ENCODE assay signal across 14 cellular contexts in the genomic region with DNA sequence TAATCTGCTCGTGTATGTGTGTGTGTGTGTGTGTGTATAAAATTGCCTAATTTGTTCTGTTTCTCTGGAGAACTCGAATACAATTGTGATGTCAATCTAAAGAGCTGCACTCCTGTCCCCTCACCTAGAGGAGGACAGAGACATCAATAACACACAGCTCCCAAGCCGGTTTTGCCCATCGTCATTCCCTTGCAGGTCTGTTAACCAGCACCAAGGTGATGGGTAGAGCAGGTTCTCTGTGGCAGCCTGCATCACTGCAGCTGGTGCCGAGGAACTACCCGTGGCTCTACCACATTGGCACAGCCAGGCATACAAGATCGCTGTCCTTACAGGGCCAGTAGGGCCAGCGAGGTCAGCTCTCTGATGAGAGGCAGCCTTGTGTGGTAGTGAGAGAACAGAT. TPM values are rescaled to one million over a fixed set of nuclear protein-coding genes. Genes with fewer than 3 reads are reported as not detected.
DNase-seq lines count a peak whose midpoint lies in the region; ATAC-seq and TF ChIP-seq lines count a peak whose summit lies in the region.
"Had no signal": no experiment of that assay in that cellular context is flagged by ENCODE, and none has a peak within 500 bp of the region (broad histone marks: within the 10 kb centered on the region; RNA-seq: fewer than 3 reads in every experiment).

No MANE protein-coding gene starts in this region.

- peaks cover 71% of the 10 kb centered on the region for H3K4me1 Mint-ChIP-seq in activated T-helper 1 cell treated with anti-CD3 and anti-CD28 coated beads, Interleukin-12 subunit alpha, Interleukin-12 subunit beta, Interleukin-2, Interleukin-4 antibody, amounts not matched to agents 30 ng/mL and 10 ng/mL and 1 ng/mL, durations not matched to agents 14 hours and 24 hours and 36 hours (ENCODE audit: low read depth)

- peak overlapping the region; percentile 66 to 96 for H2BK12ac ChIP-seq in mesenchymal stem cell (ENCODE audit: low read length in 2 of 2)

- H4K8ac ChIP-seq in mesenchymal stem cell (ENCODE audit: low read length), result peak overlapping the region; percentile 56

- H3K27ac Mint-ChIP-seq in activated T-helper 1 cell treated with anti-CD3 and anti-CD28 coated beads, Interleukin-12 subunit alpha, Interleukin-12 subunit beta, Interleukin-2, Interleukin-4 antibody, amounts not matched to agents 30 ng/mL and 10 ng/mL and 1 ng/mL, durations not matched to agents 14 hours and 24 hours and 36 hours, result peak overlapping the region; percentile 97
- H3K27ac Mint-ChIP-seq: GM23338 had no signal

- H4K91ac ChIP-seq in mesenchymal stem cell (ENCODE audit: low read length), result peak overlapping the region; percentile 93

- ATAC-seq in heart left ventricle, result no peak
- ATAC-seq: GM23338 had no signal

- H3K27me3 Mint-ChIP-seq in activated T-helper 1 cell treated with anti-CD3 and anti-CD28 coated beads, Interleukin-12 subunit alpha, Interleukin-12 subunit beta, Interleukin-2, Interleukin-4 antibody, amounts not matched to agents 30 ng/mL and 10 ng/mL and 1 ng/mL, durations not matched to agents 14 hours and 24 hours and 36 hours (ENCODE audit: insufficient read depth), result peaks cover 4% of the 10 kb centered on the region

- no peaks in the 10 kb centered on the region for H3K79me1 ChIP-seq in mesenchymal stem cell (replicated peaks; ENCODE audit: low read length, poor library complexity, severe bottlenecking)

- no peak overlapping the region for H2AFZ ChIP-seq in mesenchymal stem cell (ENCODE audit: low read depth, low read length)
- H2AFZ ChIP-seq: GM23338 had no signal

- 97% methylated on average over 6 of the region's 8 CpGs for WGBS in mesenchymal stem cell
- WGBS in heart left ventricle, 4 donors, result 94 to 98% (median 95%) methylated on average over 7 to 8 of the region's 8 CpGs

- H3K36me3 ChIP-seq in left ventricle myocardium inferior (no peaks in the 10 kb centered on the region), mesenchymal stem cell (ENCODE audit: control insufficient read depth in 1 of 2, insufficient read depth in 2 of 2, low read depth in 1 of 2, low read length in 2 of 2) (no peaks in the 10 kb centered on the region), heart left ventricle (no peaks in the 10 kb centered on the region)

- H3K14ac ChIP-seq in mesenchymal stem cell (ENCODE audit: low read length in 2 of 2), result peak overlapping the region in 1 of 2 experiments; percentile 75

- peak overlapping the region; percentile 35 to 50 for H3K18ac ChIP-seq in mesenchymal stem cell (ENCODE audit: low read depth in 1 of 2, low read length in 2 of 2)

- peaks cover 44% of the 10 kb centered on the region for H3K4me1 ChIP-seq in left ventricle myocardium inferior
- peaks cover 2% of the 10 kb centered on the region for H3K4me1 ChIP-seq in mesenchymal stem cell (ENCODE audit: control insufficient read depth, insufficient read depth, low read depth, low read length)
- H3K4me1 ChIP-seq in heart left ventricle, result peaks cover 0 to 38% (median 11%) of the 10 kb centered on the region in 12 donors

- H3K9me3 Mint-ChIP-seq in activated T-helper 1 cell treated with anti-CD3 and anti-CD28 coated beads, Interleukin-12 subunit alpha, Interleukin-12 subunit beta, Interleukin-2, Interleukin-4 antibody, amounts not matched to agents 30 ng/mL and 10 ng/mL and 1 ng/mL, durations not matched to agents 14 hours and 24 hours and 36 hours, result no peaks in the 10 kb centered on the region
- H3K9me3 Mint-ChIP-seq: GM23338 had no signal

- intact Hi-C loops in cardiac septum (cut with DNase I), result no loop called here
- intact Hi-C loops in left ventricle myocardium inferior (cut with micrococcal nuclease), result no loop called here
- intact Hi-C loops in activated T-helper 1 cell treated with anti-CD3 and anti-CD28 coated beads, Interleukin-12 subunit alpha, Interleukin-12 subunit beta, Interleukin-2, Interleukin-4 antibody, amounts not matched to agents 30 ng/mL and 10 ng/mL and 1 ng/mL, durations not matched to agents 14 hours and 24 hours and 36 hours (cut with micrococcal nuclease), result loop anchor here (2.0 kb wide), 1 partner anchor 43 kb away; no protein-coding TSS in a partner anchor
- intact Hi-C loops in heart left ventricle (cut with DNase I), result no loop called here

- H3K27me3 ChIP-seq in left ventricle myocardium inferior (ENCODE audit: low read depth), result no peaks in the 10 kb centered on the region
- peaks cover 0 to 3% of the 10 kb centered on the region in 2 experiments for H3K27me3 ChIP-seq in mesenchymal stem cell (ENCODE audit: control insufficient read depth in 1 of 2, insufficient read depth in 1 of 2, low read length in 2 of 2)
- H3K27me3 ChIP-seq in heart left ventricle, result no peaks in the 10 kb centered on the region

- H2AK5ac ChIP-seq in mesenchymal stem cell (ENCODE audit: low read length, severe bottlenecking), result no peak overlapping the region

- H3K9me3 ChIP-seq in left ventricle myocardium inferior (replicated peaks) (no peaks in the 10 kb centered on the region), mesenchymal stem cell (ENCODE audit: control insufficient read depth, low read length) (no peaks in the 10 kb centered on the region), heart left ventricle (no peaks in the 10 kb centered on the region)

- H2BK15ac ChIP-seq in mesenchymal stem cell (ENCODE audit: low read depth, poor library complexity, severe bottlenecking), result peak overlapping the region; percentile 78

- H3K27ac ChIP-seq in left ventricle myocardium inferior (replicated peaks), result no peak overlapping the region
- H3K27ac ChIP-seq in mesenchymal stem cell (ENCODE audit: low read length, poor library complexity, severe bottlenecking), result no peak overlapping the region
- no peak overlapping the region for H3K27ac ChIP-seq in heart left ventricle

- no peak overlapping the region for H2BK5ac ChIP-seq in mesenchymal stem cell (ENCODE audit: low read depth, low read length, poor library complexity, severe bottlenecking)

- H3K4ac ChIP-seq in mesenchymal stem cell (ENCODE audit: low read depth in 1 of 2, low read length in 2 of 2), result no peak overlapping the region

- TF ChIP-seq POLR2A in heart left ventricle (IDR thresholded peaks at IDR 0.05), result no peak

- no peak overlapping the region for H3K9ac ChIP-seq in mesenchymal stem cell (ENCODE audit: low read length)

- DNase-seq in cardiac septum (ENCODE audit: low spot score), result peak; percentile 59
- DNase-seq in left ventricle myocardium inferior, result no peak
- no peak for DNase-seq in activated T-helper 1 cell treated with anti-CD3 and anti-CD28 coated beads, Interleukin-12 subunit alpha, Interleukin-12 subunit beta, Interleukin-2, Interleukin-4 antibody, amounts not matched to agents 30 ng/mL and 10 ng/mL and 1 ng/mL, durations not matched to agents 14 hours and 24 hours and 36 hours (ENCODE audit: low spot score)
- DNase-seq in mesenchymal stem cell, result no peak
- DNase-seq in HUDEP-2 (lab: John Stamatoyannopoulos, UW; ENCODE audit: unreplicated experiment in 76 of 76), result no peak
- no peak for DNase-seq in heart left ventricle
- no peak for DNase-seq in hepatic stellate cell (ENCODE audit: low spot score)
- DNase-seq: NCI-H1048, NCI-H1436 treated with DMSO at 0.1 percent for 48 hours, NCI-H2029 treated with DMSO at 0.1 percent for 48 hours, NCI-H510A, NCI-H774 had no signal

- TF ChIP-seq CTCF in left ventricle myocardium inferior (IDR thresholded peaks at IDR 0.05; ENCODE audit: borderline replicate concordance) (no peak), heart left ventricle (IDR thresholded peaks at IDR 0.05) (no peak)

- no peak overlapping the region for H2BK120ac ChIP-seq in mesenchymal stem cell (ENCODE audit: low read depth, low read length)

- H3K23ac ChIP-seq in mesenchymal stem cell (ENCODE audit: low read length in 2 of 2), result peak overlapping the region in 1 of 2 experiments; percentile 47

- no peak overlapping the region for H3K4me3 ChIP-seq in left ventricle myocardium inferior
- no peak overlapping the region for H3K4me3 ChIP-seq in mesenchymal stem cell (ENCODE audit: insufficient read depth in 1 of 2, low read depth in 1 of 2, low read length in 2 of 2)
- no peak overlapping the region for H3K4me3 ChIP-seq in heart left ventricle
- H3K4me3 ChIP-seq: GM23338 had no signal

- no peak overlapping the region for H3K4me3 Mint-ChIP-seq in activated T-helper 1 cell treated with anti-CD3 and anti-CD28 coated beads, Interleukin-12 subunit alpha, Interleukin-12 subunit beta, Interleukin-2, Interleukin-4 antibody, amounts not matched to agents 30 ng/mL and 10 ng/mL and 1 ng/mL, durations not matched to agents 14 hours and 24 hours and 36 hours
- H3K4me3 Mint-ChIP-seq: GM23338 had no signal

- H3K4me2 ChIP-seq in mesenchymal stem cell (ENCODE audit: low read length, poor library complexity, severe bottlenecking), result no peak overlapping the region
- H3K4me2 ChIP-seq: GM23338 had no signal

- peaks cover 6% of the 10 kb centered on the region for H3K36me3 Mint-ChIP-seq in activated T-helper 1 cell treated with anti-CD3 and anti-CD28 coated beads, Interleukin-12 subunit alpha, Interleukin-12 subunit beta, Interleukin-2, Interleukin-4 antibody, amounts not matched to agents 30 ng/mL and 10 ng/mL and 1 ng/mL, durations not matched to agents 14 hours and 24 hours and 36 hours (ENCODE audit: low read depth)
- H3K36me3 Mint-ChIP-seq: CD14-positive monocyte had no signal

RNA-seq across cellular contexts. Expression of gene LBH, which starts 41.0 kb away (rescaled TPM):
- total RNA-seq in cardiac septum (208 TPM), left ventricle myocardium inferior (200 TPM), heart left ventricle (100 to 1,000 TPM; 125 to 226 (median 169) TPM)
- total RNA-seq in activated T-helper 1 cell treated with anti-CD3 and anti-CD28 coated beads, Interleukin-12 subunit alpha, Interleukin-12 subunit beta, Interleukin-2, Interleukin-4 antibody, amounts not matched to agents 30 ng/mL and 10 ng/mL and 1 ng/mL, durations not matched to agents 14 hours and 24 hours and 36 hours, result 306 and 313 TPM in 2 replicates
- 76.4 TPM for polyA plus RNA-seq in mesenchymal stem cell (2013, experiment 1 of 2)
- 77.4 TPM for polyA plus RNA-seq in mesenchymal stem cell (2013, experiment 2 of 2)
- 100 to 1,000 TPM in 1 of 2 donors, 10 to 100 TPM in 1; 54.2 to 166 TPM for polyA plus RNA-seq in heart left ventricle
